Comparison of ENCODE assay signal across 32 cellular contexts in the genomic region with DNA sequence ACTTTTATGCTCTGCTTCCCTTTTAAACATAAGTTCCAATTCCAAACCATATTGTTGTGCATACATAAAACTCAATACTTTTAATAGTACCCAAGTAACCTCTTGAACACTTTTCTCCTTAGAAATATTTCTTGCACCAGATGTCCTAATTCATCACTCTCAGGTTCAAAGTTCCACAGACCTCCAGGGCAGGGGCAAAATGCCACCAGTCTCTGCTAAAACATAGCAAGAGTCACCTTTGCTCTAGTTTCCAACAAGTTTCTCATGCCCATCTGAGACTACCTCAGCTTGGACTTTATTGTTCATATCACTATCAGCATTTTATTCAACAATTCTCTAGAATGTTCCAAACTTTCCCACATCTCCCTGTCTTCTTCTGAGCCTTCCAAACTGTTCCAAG. TPM values are rescaled to one million over a fixed set of nuclear protein-coding genes. Genes with fewer than 3 reads are reported as not detected.
"Had no signal": no experiment of that assay in that cellular context is flagged by ENCODE, and none has a peak within 500 bp of the region (broad histone marks: within the 10 kb centered on the region; RNA-seq: fewer than 3 reads in every experiment).

No MANE protein-coding gene starts in this region.

- H3K4me3 ChIP-seq: stomach, suprapubic skin, testis, thoracic aorta, thyroid gland, tibial artery, tibial nerve, transverse colon, upper lobe of left lung, upper lobe of right lung, uterus, vagina had no signal

- DNase-seq: stimulated activated CD4-positive, alpha-beta T cell treated with anti-CD3 and anti-CD28 coated beads, Interleukin-2, amount 100 ng/mL, for 48 hours; stimulated activated CD4-positive, alpha-beta T cell treated with anti-CD3 and anti-CD28 coated beads, Interleukin-4, amount 100 ng/mL, for 1 hour; stimulated activated CD4-positive, alpha-beta T cell treated with anti-CD3 and anti-CD28 coated beads, Interleukin-4, amount 100 ng/mL, for 24 hours; stimulated activated CD4-positive, alpha-beta T cell treated with anti-CD3 and anti-CD28 coated beads, Interleukin-4, amount 100 ng/mL, for 4 hours; stimulated activated CD8-positive, alpha-beta memory T cell treated with anti-CD3 and anti-CD28 coated beads, Interleukin-4, amount 100 ng/mL, for 48 hours; stimulated activated naive B cell treated with anti-CD40 and anti-IgM and Interleukin-4, amounts not matched to agents 10 μg/mL and 1 μg/mL and 100 μg/mL, for 72 hours; stimulated activated naive CD4-positive, alpha-beta T cell; stimulated activated naive CD4-positive, alpha-beta T cell treated with Interleukin-2 at 50 U/mL for 16 hours; stimulated activated naive CD8-positive, alpha-beta T cell treated with anti-CD3 and anti-CD28 coated beads, Interleukin-15, amount 100 ng/mL, for 72 hours; stimulated activated naive CD8-positive, alpha-beta T cell treated with anti-CD3 and anti-CD28 coated beads, Interleukin-15, Interleukin-2, amounts not matched to agents 100 U/mL and 50 U/mL, for 24 hours; stomach; substantia nigra; testis; thyroid gland; tibial artery; transverse colon; trophoblast cell; upper lobe of left lung; upper lobe of right lung; uterus had no signal

- H3K27me3 ChIP-seq: stomach, suprapubic skin, testis, thyroid gland, tibial artery, tibial nerve, transverse colon, upper lobe of left lung, upper lobe of right lung, uterus, vagina had no signal

- H3K9me3 ChIP-seq: testis, thoracic aorta, thyroid gland, tibial artery, transverse colon, upper lobe of right lung, uterus, vagina had no signal

- H3K36me3 ChIP-seq: stomach, suprapubic skin, thoracic aorta, thyroid gland, tibial artery, tibial nerve, transverse colon, upper lobe of left lung, upper lobe of right lung, uterus, vagina had no signal

- ATAC-seq: stimulated activated effector memory CD8-positive, alpha-beta T cell treated with anti-CD3 and anti-CD28 coated beads, Interleukin-12 subunit alpha, Interleukin-12 subunit beta, amount 100 ng/mL, for 72 hours; stimulated activated memory B cell treated with anti-CD40 and anti-IgM and Interleukin-4, amounts not matched to agents 10 μg/mL and 1 μg/mL and 100 μg/mL, for 72 hours; stimulated activated naive B cell treated with anti-CD40 and anti-IgM and Interleukin-4, amounts not matched to agents 10 μg/mL and 1 μg/mL and 100 μg/mL, for 72 hours; stimulated activated naive CD8-positive, alpha-beta T cell treated with anti-CD3 and anti-CD28 coated beads, Interleukin-15, amount 100 ng/mL, for 72 hours; stimulated activated naive CD8-positive, alpha-beta T cell treated with anti-CD3 and anti-CD28 coated beads, Interleukin-15, Interleukin-2, amounts not matched to agents 100 U/mL and 50 U/mL, for 24 hours; upper lobe of right lung had no signal

- H3K4me1 ChIP-seq: stomach, suprapubic skin, testis, thyroid gland, tibial artery, tibial nerve, transverse colon, upper lobe of left lung, upper lobe of right lung, uterus, vagina had no signal

- H3K27ac ChIP-seq: stomach, suprapubic skin, testis, thoracic aorta, thyroid gland, tibial artery, tibial nerve, transverse colon, upper lobe of left lung, upper lobe of right lung, uterus, vagina had no signal

- FAIRE-seq: urothelium cell line had no signal

RNA-seq across cellular contexts. Expression of a gene that starts 13.7 kb away (rescaled TPM):
- total RNA-seq: stomach, subcutaneous adipose tissue, suprapubic skin, temporal lobe, testis, thoracic aorta, thyroid gland, tibial nerve, transverse colon, upper lobe of left lung, upper lobe of right lung, ureter, urinary bladder, uterus, vagina had no signal
- polyA plus RNA-seq: stomach, thymus, urinary bladder had no signal

RNA-seq across cellular contexts. Expression of a gene that starts 23.7 kb away (rescaled TPM):
- total RNA-seq: subcutaneous adipose tissue, temporal lobe, thoracic aorta, thyroid gland, tibial nerve, vagina had no signal
